Comparison of ENCODE assay signal across 27 cellular contexts in genomic region chr6:16427124-16427523, GRCh38.
"Had no signal": no experiment of that assay in that cellular context is flagged by ENCODE, and none has a peak within 500 bp of the region (broad histone marks: within the 10 kb centered on the region; RNA-seq: fewer than 3 reads in every experiment).

No MANE protein-coding gene starts in this region.

- DNase-seq: dermis blood vessel endothelial cell; effector memory CD4-positive, alpha-beta T cell; foreskin keratinocyte; heart left ventricle; hippocampal formation; left cardiac atrium; left lung; mesendoderm; midbrain; naive thymus-derived CD4-positive, alpha-beta T cell; right cardiac atrium; sigmoid colon; stimulated activated CD4-positive, alpha-beta T cell treated with anti-CD3 and anti-CD28 coated beads, Interleukin-4, amount 100 ng/mL, for 24 hours; stimulated activated naive CD8-positive, alpha-beta T cell treated with anti-CD3 and anti-CD28 coated beads, Interleukin-15, Interleukin-2, amounts not matched to agents 100 U/mL and 50 U/mL, for 24 hours; transverse colon; upper lobe of right lung; uterus had no signal

- H3K27ac Mint-ChIP-seq: neural progenitor cell had no signal

- H3K27me3 ChIP-seq: esophagus muscularis mucosa, foreskin keratinocyte, gastroesophageal sphincter, heart left ventricle, left lung, neural progenitor cell, sigmoid colon, suprapubic skin, transverse colon, upper lobe of right lung, uterus had no signal

- ATAC-seq: foreskin keratinocyte; gastroesophageal sphincter; heart left ventricle; left cardiac atrium; left lung; naive thymus-derived CD4-positive, alpha-beta T cell; right cardiac atrium; stimulated activated effector memory CD8-positive, alpha-beta T cell treated with anti-CD3 and anti-CD28 coated beads, Interleukin-12 subunit alpha, Interleukin-12 subunit beta, amount 100 ng/mL, for 72 hours; stimulated activated naive CD8-positive, alpha-beta T cell treated with anti-CD3 and anti-CD28 coated beads, Interleukin-15, Interleukin-2, amounts not matched to agents 100 U/mL and 50 U/mL, for 24 hours; upper lobe of right lung had no signal

- H3K27ac ChIP-seq: coronary artery, esophagus muscularis mucosa, foreskin keratinocyte, gastroesophageal sphincter, heart left ventricle, left lung, neural progenitor cell, prostate gland, sigmoid colon, suprapubic skin, transverse colon, upper lobe of right lung, uterus had no signal

- H3K9me3 Mint-ChIP-seq: naive thymus-derived CD4-positive, alpha-beta T cell; nephron; neural progenitor cell; stimulated activated effector memory CD8-positive, alpha-beta T cell treated with anti-CD3 and anti-CD28 coated beads, Interleukin-12 subunit alpha, Interleukin-12 subunit beta, amount 100 ng/mL, for 72 hours had no signal

- H3K4me3 Mint-ChIP-seq: naive thymus-derived CD4-positive, alpha-beta T cell; nephron; neural progenitor cell; stimulated activated effector memory CD8-positive, alpha-beta T cell treated with anti-CD3 and anti-CD28 coated beads, Interleukin-12 subunit alpha, Interleukin-12 subunit beta, amount 100 ng/mL, for 72 hours had no signal

- H3K4me3 ChIP-seq: coronary artery, esophagus muscularis mucosa, gastroesophageal sphincter, heart left ventricle, left lung, neural progenitor cell, prostate gland, sigmoid colon, suprapubic skin, transverse colon, upper lobe of right lung, uterus had no signal

- H3K36me3 ChIP-seq: esophagus muscularis mucosa, gastroesophageal sphincter, heart left ventricle, left lung, neural progenitor cell, prostate gland, sigmoid colon, suprapubic skin, transverse colon, upper lobe of right lung, uterus had no signal

- H3K4me1 ChIP-seq: foreskin keratinocyte, neural progenitor cell, prostate gland had no signal

- H3K9me3 ChIP-seq: esophagus muscularis mucosa, gastroesophageal sphincter, heart left ventricle, left lung, prostate gland, sigmoid colon, suprapubic skin, transverse colon, upper lobe of right lung, uterus had no signal

- H3K27me3 Mint-ChIP-seq: naive thymus-derived CD4-positive, alpha-beta T cell had no signal

- FAIRE-seq: endothelial cell of umbilical vein, islet of Langerhans had no signal

- H3K36me3 Mint-ChIP-seq: neural progenitor cell had no signal
